Comparison of ENCODE assay signal across 1 cellular context in the genomic region with DNA sequence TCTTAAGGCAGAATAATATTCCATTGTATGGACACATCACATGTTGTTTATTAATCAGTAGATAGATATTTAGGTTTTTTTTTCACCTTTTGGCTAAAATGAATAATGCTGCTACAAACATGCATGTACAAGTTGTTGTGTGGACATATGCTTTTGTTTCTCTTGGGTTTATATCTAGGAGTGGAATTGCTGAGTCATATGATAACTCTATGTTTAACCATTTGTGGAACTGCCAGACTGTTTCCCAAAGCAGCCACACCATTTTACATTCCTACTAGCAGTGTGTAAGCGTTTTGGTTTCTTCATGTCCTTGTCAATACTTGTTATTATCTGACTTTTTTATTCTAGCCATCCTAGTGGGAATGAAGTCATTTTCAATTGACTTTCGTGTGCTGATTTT.
A peak's percentile ranks its signal among the peaks of the same experiment; 100 is the strongest.
TF ChIP-seq lines count a peak whose summit lies in the region.

No MANE protein-coding gene starts in this region.

TF ChIP-seq in HepG2, 621 proteins besides CTCF, POLR2A, EP300 and RAD21 (continued from another document):
- TF ChIP-seq, protein P1, sequence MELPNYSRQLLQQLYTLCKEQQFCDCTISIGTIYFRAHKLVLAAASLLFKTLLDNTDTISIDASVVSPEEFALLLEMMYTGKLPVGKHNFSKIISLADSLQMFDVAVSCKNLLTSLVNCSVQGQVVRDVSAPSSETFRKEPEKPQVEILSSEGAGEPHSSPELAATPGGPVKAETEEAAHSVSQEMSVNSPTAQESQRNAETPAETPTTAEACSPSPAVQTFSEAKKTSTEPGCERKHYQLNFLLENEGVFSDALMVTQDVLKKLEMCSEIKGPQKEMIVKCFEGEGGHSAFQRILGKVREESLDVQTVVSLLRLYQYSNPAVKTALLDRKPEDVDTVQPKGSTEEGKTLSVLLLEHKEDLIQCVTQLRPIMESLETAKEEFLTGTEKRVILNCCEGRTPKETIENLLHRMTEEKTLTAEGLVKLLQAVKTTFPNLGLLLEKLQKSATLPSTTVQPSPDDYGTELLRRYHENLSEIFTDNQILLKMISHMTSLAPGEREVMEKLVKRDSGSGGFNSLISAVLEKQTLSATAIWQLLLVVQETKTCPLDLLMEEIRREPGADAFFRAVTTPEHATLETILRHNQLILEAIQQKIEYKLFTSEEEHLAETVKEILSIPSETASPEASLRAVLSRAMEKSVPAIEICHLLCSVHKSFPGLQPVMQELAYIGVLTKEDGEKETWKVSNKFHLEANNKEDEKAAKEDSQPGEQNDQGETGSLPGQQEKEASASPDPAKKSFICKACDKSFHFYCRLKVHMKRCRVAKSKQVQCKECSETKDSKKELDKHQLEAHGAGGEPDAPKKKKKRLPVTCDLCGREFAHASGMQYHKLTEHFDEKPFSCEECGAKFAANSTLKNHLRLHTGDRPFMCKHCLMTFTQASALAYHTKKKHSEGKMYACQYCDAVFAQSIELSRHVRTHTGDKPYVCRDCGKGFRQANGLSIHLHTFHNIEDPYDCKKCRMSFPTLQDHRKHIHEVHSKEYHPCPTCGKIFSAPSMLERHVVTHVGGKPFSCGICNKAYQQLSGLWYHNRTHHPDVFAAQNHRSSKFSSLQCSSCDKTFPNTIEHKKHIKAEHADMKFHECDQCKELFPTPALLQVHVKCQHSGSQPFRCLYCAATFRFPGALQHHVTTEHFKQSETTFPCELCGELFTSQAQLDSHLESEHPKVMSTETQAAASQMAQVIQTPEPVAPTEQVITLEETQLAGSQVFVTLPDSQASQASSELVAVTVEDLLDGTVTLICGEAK (IDR thresholded peaks at IDR 0.05): no peak
- TF ChIP-seq, protein P1 (CRISPR knock-in tag; IDR thresholded peaks at IDR 0.05): no peak
- TF ChIP-seq NCOA5 (CRISPR knock-in tag; IDR thresholded peaks at IDR 0.05): no peak
- 0 out of 2 replicates have a peak, but pooled peaks have one; percentile 21 for TF ChIP-seq ZNF652 (CRISPR knock-in tag; IDR thresholded peaks at IDR 0.05; ENCODE audit: borderline replicate concordance, low read depth)
- no peak for TF ChIP-seq ZNF749 (CRISPR knock-in tag; IDR thresholded peaks at IDR 0.05; ENCODE audit: borderline replicate concordance)
- TF ChIP-seq, protein P2, sequence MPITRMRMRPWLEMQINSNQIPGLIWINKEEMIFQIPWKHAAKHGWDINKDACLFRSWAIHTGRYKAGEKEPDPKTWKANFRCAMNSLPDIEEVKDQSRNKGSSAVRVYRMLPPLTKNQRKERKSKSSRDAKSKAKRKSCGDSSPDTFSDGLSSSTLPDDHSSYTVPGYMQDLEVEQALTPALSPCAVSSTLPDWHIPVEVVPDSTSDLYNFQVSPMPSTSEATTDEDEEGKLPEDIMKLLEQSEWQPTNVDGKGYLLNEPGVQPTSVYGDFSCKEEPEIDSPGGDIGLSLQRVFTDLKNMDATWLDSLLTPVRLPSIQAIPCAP (CRISPR knock-in tag; IDR thresholded peaks at IDR 0.05; ENCODE audit: low read depth): no peak
- TF ChIP-seq BRD4 (CRISPR knock-in tag; IDR thresholded peaks at IDR 0.05): no peak
- peak; percentile 68 for TF ChIP-seq NFE2L2 (IDR thresholded peaks at IDR 0.05; ENCODE audit: low read length)
- TF ChIP-seq, protein P3, sequence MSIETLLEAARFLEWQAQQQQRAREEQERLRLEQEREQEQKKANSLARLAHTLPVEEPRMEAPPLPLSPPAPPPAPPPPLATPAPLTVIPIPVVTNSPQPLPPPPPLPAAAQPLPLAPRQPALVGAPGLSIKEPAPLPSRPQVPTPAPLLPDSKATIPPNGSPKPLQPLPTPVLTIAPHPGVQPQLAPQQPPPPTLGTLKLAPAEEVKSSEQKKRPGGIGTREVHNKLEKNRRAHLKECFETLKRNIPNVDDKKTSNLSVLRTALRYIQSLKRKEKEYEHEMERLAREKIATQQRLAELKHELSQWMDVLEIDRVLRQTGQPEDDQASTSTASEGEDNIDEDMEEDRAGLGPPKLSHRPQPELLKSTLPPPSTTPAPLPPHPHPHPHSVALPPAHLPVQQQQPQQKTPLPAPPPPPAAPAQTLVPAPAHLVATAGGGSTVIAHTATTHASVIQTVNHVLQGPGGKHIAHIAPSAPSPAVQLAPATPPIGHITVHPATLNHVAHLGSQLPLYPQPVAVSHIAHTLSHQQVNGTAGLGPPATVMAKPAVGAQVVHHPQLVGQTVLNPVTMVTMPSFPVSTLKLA (IDR thresholded peaks at IDR 0.05): no peak
- peak; percentile 64 to 66 for TF ChIP-seq MAFK (conservative IDR thresholded peaks at IDR 0.05 in 1 of 2, IDR thresholded peaks at IDR 0.05 in 1 of 2; ENCODE audit: low read length in 2 of 2)
- TF ChIP-seq MAFF (IDR thresholded peaks at IDR 0.05; ENCODE audit: low read depth, low read length): peak; percentile 44; the same call in 1 of the 2 replicates
- no peak for TF ChIP-seq TBX2 (CRISPR knock-in tag; IDR thresholded peaks at IDR 0.05; ENCODE audit: borderline replicate concordance)
- TF ChIP-seq, protein P4, sequence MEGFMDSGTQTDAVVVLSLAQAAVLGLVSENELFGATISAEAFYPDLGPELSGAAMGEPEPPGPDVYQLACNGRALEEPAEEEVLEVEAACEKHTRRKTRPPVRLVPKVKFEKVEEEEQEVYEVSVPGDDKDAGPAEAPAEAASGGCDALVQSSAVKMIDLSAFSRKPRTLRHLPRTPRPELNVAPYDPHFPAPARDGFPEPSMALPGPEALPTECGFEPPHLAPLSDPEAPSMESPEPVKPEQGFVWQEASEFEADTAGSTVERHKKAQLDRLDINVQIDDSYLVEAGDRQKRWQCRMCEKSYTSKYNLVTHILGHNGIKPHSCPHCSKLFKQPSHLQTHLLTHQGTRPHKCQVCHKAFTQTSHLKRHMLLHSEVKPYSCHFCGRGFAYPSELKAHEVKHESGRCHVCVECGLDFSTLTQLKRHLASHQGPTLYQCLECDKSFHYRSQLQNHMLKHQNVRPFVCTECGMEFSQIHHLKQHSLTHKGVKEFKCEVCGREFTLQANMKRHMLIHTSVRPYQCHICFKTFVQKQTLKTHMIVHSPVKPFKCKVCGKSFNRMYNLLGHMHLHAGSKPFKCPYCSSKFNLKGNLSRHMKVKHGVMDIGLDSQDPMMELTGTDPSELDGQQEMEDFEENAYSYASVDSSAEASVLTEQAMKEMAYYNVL (CRISPR knock-in tag; IDR thresholded peaks at IDR 0.05; ENCODE audit: borderline replicate concordance): no peak
TF ChIP-seq in HepG2: peak in this region for 4.
